22 cellular contexts compared by ENCODE assay signal in genomic region chr20:24144371-24144770, GRCh38.
DNase-seq lines count a peak whose midpoint lies in the region; ATAC-seq and TF ChIP-seq lines count a peak whose summit lies in the region.
"Had no signal": no experiment of that assay in that cellular context is flagged by ENCODE, and none has a peak within 500 bp of the region (broad histone marks: within the 10 kb centered on the region; RNA-seq: fewer than 3 reads in every experiment).

No MANE protein-coding gene starts in this region.

- no peak overlapping the region for H3K9ac ChIP-seq in BLaER1
- no peak overlapping the region for H3K9ac ChIP-seq in IMR-90 (ENCODE audit: low read depth, low read length)
- H3K9ac ChIP-seq: GM23248 had no signal

- no peaks in the 10 kb centered on the region for H3K9me1 ChIP-seq in IMR-90 (ENCODE audit: insufficient read depth, low read length)

- no peak overlapping the region for H3K18ac ChIP-seq in IMR-90 (ENCODE audit: low read depth, low read length)

- H3K23ac ChIP-seq in IMR-90 (ENCODE audit: low read depth, low read length), result no peak overlapping the region

- H3K27me3 Mint-ChIP-seq in activated CD8-positive, alpha-beta T cell treated with anti-CD3 and anti-CD28 coated beads for 36 hours, result no peaks in the 10 kb centered on the region
- peaks cover 7 to 19% (median 14%) of the 10 kb centered on the region in 3 donors for H3K27me3 Mint-ChIP-seq in immature natural killer cell (ENCODE audit: low read depth in 3 of 3)
- H3K27me3 Mint-ChIP-seq: CD4-positive, CD25-positive, alpha-beta regulatory T cell had no signal

- H3K4me3 ChIP-seq in BLaER1, result no peak overlapping the region
- H3K4me3 ChIP-seq in IMR-90 (ENCODE audit: insufficient read depth, low read depth, low read length), result no peak overlapping the region
- no peak overlapping the region for H3K4me3 ChIP-seq in H7 (ENCODE audit: insufficient read depth, low read depth, low read length)
- no peak overlapping the region for H3K4me3 ChIP-seq in upper lobe of left lung
- H3K4me3 ChIP-seq: GM12878, GM23248, K562 had no signal

- H4K91ac ChIP-seq in IMR-90 (ENCODE audit: insufficient read depth, low read depth, low read length), result no peak overlapping the region

- intact Hi-C loops in IMR-90 (cut with micrococcal nuclease), result no loop called here
- intact Hi-C loops in activated CD8-positive, alpha-beta T cell treated with anti-CD3 and anti-CD28 coated beads for 36 hours (cut with micrococcal nuclease), result no loop called here

- TF ChIP-seq RAD21 in IMR-90 (IDR thresholded peaks at IDR 0.05; ENCODE audit: low read length), result no peak

- TF ChIP-seq CTCF in IMR-90 (conservative IDR thresholded peaks at IDR 0.05; ENCODE audit: low read depth, low read length) (no peak), upper lobe of left lung (IDR thresholded peaks at IDR 0.05) (no peak)
- no peak for TF ChIP-seq CTCF in activated CD8-positive, alpha-beta T cell treated with anti-CD3 and anti-CD28 coated beads for 36 hours (IDR thresholded peaks at IDR 0.05)

- no peaks in the 10 kb centered on the region for H3K79me1 ChIP-seq in IMR-90 (ENCODE audit: low read depth in 1 of 2, low read length in 2 of 2)

- TF ChIP-seq POLR2A in IMR-90 (IDR thresholded peaks at IDR 0.05; ENCODE audit: low read depth, low read length) (no peak), upper lobe of left lung (IDR thresholded peaks at IDR 0.05) (no peak)

- no peaks in the 10 kb centered on the region for H3K36me3 ChIP-seq in BLaER1
- no peaks in the 10 kb centered on the region for H3K36me3 ChIP-seq in IMR-90 (ENCODE audit: control insufficient read depth, insufficient read depth, low read length)
- no peaks in the 10 kb centered on the region for H3K36me3 ChIP-seq in H7 (replicated peaks; ENCODE audit: control insufficient read depth, insufficient read depth, low read length)
- H3K36me3 ChIP-seq in upper lobe of left lung, result no peaks in the 10 kb centered on the region

- no peak for ATAC-seq in IMR-90 (ENCODE audit: low read depth)
- ATAC-seq in activated CD8-positive, alpha-beta T cell treated with anti-CD3 and anti-CD28 coated beads for 36 hours, result peak; percentile 42
- no peak for ATAC-seq in HG02885 (IDR thresholded peaks at IDR 0.05; ENCODE audit: poor library complexity, unreplicated experiment)
- no peak for ATAC-seq in upper lobe of left lung (ENCODE audit: low FRiP score in 2 of 2)
- ATAC-seq: GM12878, HepG2, K562 had no signal

- no peaks in the 10 kb centered on the region for H3K27me3 ChIP-seq in BLaER1
- no peaks in the 10 kb centered on the region for H3K27me3 ChIP-seq in IMR-90 (ENCODE audit: control insufficient read depth, insufficient read depth, low read length)
- H3K27me3 ChIP-seq in H7 (ENCODE audit: control insufficient read depth, insufficient read depth, low read length), result no peaks in the 10 kb centered on the region
- H3K27me3 ChIP-seq in upper lobe of left lung, result no peaks in the 10 kb centered on the region

- H3K4me1 ChIP-seq in BLaER1 (peaks cover 61% of the 10 kb centered on the region), IMR-90 (ENCODE audit: control insufficient read depth, insufficient read depth, low read length) (no peaks in the 10 kb centered on the region), upper lobe of left lung (no peaks in the 10 kb centered on the region)

- peak overlapping the region; percentile 48 for H2AFZ ChIP-seq in IMR-90 (replicated peaks; ENCODE audit: low read length, poor library complexity)
- H2AFZ ChIP-seq: GM23248 had no signal

- H2AK9ac ChIP-seq in IMR-90 (replicated peaks; ENCODE audit: low read depth, low read length, poor library complexity), result no peak overlapping the region

- peaks cover 2% of the 10 kb centered on the region for H3K9me3 Mint-ChIP-seq in activated CD8-positive, alpha-beta T cell treated with anti-CD3 and anti-CD28 coated beads for 36 hours
- peaks cover 0 to 3% (median 0%) of the 10 kb centered on the region in 6 donors for H3K9me3 Mint-ChIP-seq in immature natural killer cell

- no peak overlapping the region for H2AK5ac ChIP-seq in IMR-90 (ENCODE audit: low read depth, low read length)

- no peak overlapping the region for H3K56ac ChIP-seq in IMR-90 (ENCODE audit: extremely low read depth, insufficient read depth, low read length)

- no TSS peak for BruUV-seq in IMR-90 (replicated peaks; lab: Mats Ljungman, UMichigan)

- H3K4me1 Mint-ChIP-seq in activated CD8-positive, alpha-beta T cell treated with anti-CD3 and anti-CD28 coated beads for 36 hours (ENCODE audit: low read depth), result peaks cover 10% of the 10 kb centered on the region
- H3K4me1 Mint-ChIP-seq in immature natural killer cell, result peaks cover 69 to 73% of the 10 kb centered on the region in 2 donors

- CTCF ChIA-PET in IMR-90 (lab: Yijun Ruan, JAX), result no interaction called here
- CTCF ChIA-PET in activated CD8-positive, alpha-beta T cell treated with anti-CD3 and anti-CD28 coated beads for 36 hours (lab: Charles Lee), result no interaction called here

- dilution Hi-C loops in IMR-90 (cut with HindIII; ENCODE audit: low sequenced_read_pairs, unreplicated experiment), result no loop called here

- no peak overlapping the region for H2BK120ac ChIP-seq in IMR-90 (ENCODE audit: low read depth, low read length)

- 100% methylated on average over 1 of the region's 8 CpGs; no CpG with 5 or more reads in 1 of the 2 experiments for WGBS in IMR-90 (ENCODE audit: extremely low coverage in 2 of 2, insufficient read length in 1 of 2), 2 experiments
- WGBS in upper lobe of left lung, 2 donors, result 79 to 85% methylated on average over 8 of the region's 8 CpGs

- DNase-seq in IMR-90 (no peak), immature natural killer cell (peak; percentile 44 to 58 (median 57)), H7 (no peak), upper lobe of left lung (no peak)
- peak; percentile 28 for DNase-seq in activated CD8-positive, alpha-beta T cell treated with anti-CD3 and anti-CD28 coated beads for 36 hours
- DNase-seq in effector CD8-positive, alpha-beta T cell (lab: John Stamatoyannopoulos, UW), result no peak
- DNase-seq: 8988T; C1 segment of cervical spinal cord; CD4-positive, CD25-positive, alpha-beta regulatory T cell; CD8-positive, alpha-beta memory T cell; COR-L47; DMS 273 treated with DMSO at 0.1 percent for 48 hours; DMS53; DND-41; EL; GM23248; HCEC 1CT had no signal

- H3K4me2 ChIP-seq in BLaER1 (peak overlapping the region; percentile 52), IMR-90 (ENCODE audit: low read depth, low read length) (no peak overlapping the region)

- no peak for TF ChIP-seq EP300 in upper lobe of left lung (IDR thresholded peaks at IDR 0.05)

- H3K9me3 ChIP-seq in BLaER1 (peaks cover 36% of the 10 kb centered on the region), IMR-90 (ENCODE audit: control insufficient read depth, insufficient read depth, low read length) (no peaks in the 10 kb centered on the region), upper lobe of left lung (peaks cover 0 to 9% (median 0%) of the 10 kb centered on the region in 4 donors)

- POLR2A ChIA-PET in IMR-90 (lab: Charles Lee; ENCODE audit: unreplicated experiment), result no interaction called here
- POLR2A ChIA-PET in activated CD8-positive, alpha-beta T cell treated with anti-CD3 and anti-CD28 coated beads for 36 hours (lab: Charles Lee), result no interaction called here

- in situ Hi-C loops in IMR-90 (cut with MboI; ENCODE audit: low sequenced_read_pairs), result no loop called here

- no peak overlapping the region for H2BK20ac ChIP-seq in IMR-90 (ENCODE audit: low read depth, low read length)

- peak overlapping the region; percentile 45 for H3K27ac ChIP-seq in BLaER1
- no peak overlapping the region for H3K27ac ChIP-seq in IMR-90 (ENCODE audit: insufficient read depth, low read length)
- no peak overlapping the region for H3K27ac ChIP-seq in upper lobe of left lung
- H3K27ac ChIP-seq: GM23248 had no signal

- H2BK5ac ChIP-seq in IMR-90 (ENCODE audit: low read depth, low read length, poor library complexity, severe bottlenecking), result no peak overlapping the region

- no peak overlapping the region for H4K5ac ChIP-seq in IMR-90 (ENCODE audit: low read depth, low read length)

- H3K4me3 Mint-ChIP-seq in activated CD8-positive, alpha-beta T cell treated with anti-CD3 and anti-CD28 coated beads for 36 hours, result no peak overlapping the region
- peak overlapping the region; percentile 42 to 84 (median 78) for H3K4me3 Mint-ChIP-seq in immature natural killer cell
- H3K4me3 Mint-ChIP-seq: CD4-positive, CD25-positive, alpha-beta regulatory T cell had no signal

- H3K14ac ChIP-seq in IMR-90 (replicated peaks; ENCODE audit: low read depth, low read length), result no peak overlapping the region

- H2BK15ac ChIP-seq in IMR-90 (ENCODE audit: low read depth, low read length), result no peak overlapping the region

- no peaks in the 10 kb centered on the region for H3K36me3 Mint-ChIP-seq in activated CD8-positive, alpha-beta T cell treated with anti-CD3 and anti-CD28 coated beads for 36 hours (ENCODE audit: low read depth)
- no peaks in the 10 kb centered on the region for H3K36me3 Mint-ChIP-seq in immature natural killer cell
- H3K36me3 Mint-ChIP-seq: CD4-positive, CD25-positive, alpha-beta regulatory T cell; CD8-positive, alpha-beta memory T cell had no signal

- no peak overlapping the region for H3K27ac Mint-ChIP-seq in activated CD8-positive, alpha-beta T cell treated with anti-CD3 and anti-CD28 coated beads for 36 hours
- peak overlapping the region; percentile 68 to 98 (median 78) for H3K27ac Mint-ChIP-seq in immature natural killer cell
- H3K27ac Mint-ChIP-seq: CD4-positive, CD25-positive, alpha-beta regulatory T cell had no signal

- H3K4ac ChIP-seq in IMR-90 (ENCODE audit: low read depth, low read length), result no peak overlapping the region

- H4K20me1 ChIP-seq in BLaER1 (no peaks in the 10 kb centered on the region), IMR-90 (ENCODE audit: insufficient read depth, low read length) (no peaks in the 10 kb centered on the region)

- H4K8ac ChIP-seq in IMR-90 (ENCODE audit: low read depth in 2 of 2, low read length in 2 of 2), result no peak overlapping the region

TF ChIP-seq in IMR-90, 13 proteins besides CTCF, POLR2A, EP300 and RAD21 (continues in another document):
- no peak for TF ChIP-seq BHLHE40 (IDR thresholded peaks at IDR 0.05; ENCODE audit: low read depth, low read length)
- no peak for TF ChIP-seq SMC3 (IDR thresholded peaks at IDR 0.05; ENCODE audit: low read depth, low read length)
- no peak for TF ChIP-seq MXI1 (IDR thresholded peaks at IDR 0.05; ENCODE audit: borderline replicate concordance, low read depth, low read length)
- no peak for TF ChIP-seq ELK1 (IDR thresholded peaks at IDR 0.05; ENCODE audit: borderline replicate concordance, low read depth, low read length)
- no peak for TF ChIP-seq RCOR1 (IDR thresholded peaks at IDR 0.05; ENCODE audit: insufficient replicate concordance, low read length)
- no peak for TF ChIP-seq NFE2L2 (IDR thresholded peaks at IDR 0.05; ENCODE audit: low read depth, low read length)

Comparison
In these comparisons a context has a peak if more than half of its experiments do, and no peak if none do; other contexts are left out.
1. DNase-seq: peak in activated CD8-positive, alpha-beta T cell treated with anti-CD3 and anti-CD28 coated beads for 36 hours (single experiment) and immature natural killer cell (3 of 3); none in IMR-90 (single experiment), H7 (single experiment), upper lobe of left lung (0 of 2) and effector CD8-positive, alpha-beta T cell (single experiment).